Comparison of ENCODE assay signal across 14 cellular contexts in the genomic region with DNA sequence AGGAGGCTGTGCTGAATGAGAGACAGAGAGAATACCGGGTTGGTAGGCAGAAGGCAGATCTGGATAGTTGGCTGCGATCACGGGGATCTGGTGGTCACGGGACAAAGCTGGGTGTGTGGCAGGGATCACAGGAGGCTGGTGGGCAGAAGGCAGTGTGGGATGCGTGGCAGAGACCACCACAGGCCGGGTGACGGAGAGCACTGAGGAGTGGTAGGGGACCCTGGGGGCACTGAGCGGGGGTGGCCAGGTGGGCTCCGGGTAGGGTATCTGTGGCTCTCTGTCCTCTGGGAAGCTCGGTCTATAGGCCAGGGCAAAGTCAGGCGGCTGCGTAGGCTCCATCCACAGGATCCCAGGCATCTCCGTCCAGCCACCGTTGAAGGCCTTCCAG. TPM values are rescaled to one million over a fixed set of nuclear protein-coding genes. Genes with fewer than 3 reads are reported as not detected.
DNase-seq lines count a peak whose midpoint lies in the region; ATAC-seq and TF ChIP-seq lines count a peak whose summit lies in the region.
"Had no signal": no experiment of that assay in that cellular context is flagged by ENCODE, and none has a peak within 500 bp of the region (broad histone marks: within the 10 kb centered on the region; RNA-seq: fewer than 3 reads in every experiment).

No MANE protein-coding gene starts in this region.

- no peak for TF ChIP-seq CTCF in heart left ventricle (IDR thresholded peaks at IDR 0.05)
- TF ChIP-seq CTCF in coronary artery (IDR thresholded peaks at IDR 0.05), result no peak

- H3K4me1 ChIP-seq in heart left ventricle (peaks cover 0 to 57% (median 32%) of the 10 kb centered on the region in 12 donors), urinary bladder (ENCODE audit: insufficient read depth) (no peaks in the 10 kb centered on the region)

- no peaks in the 10 kb centered on the region for H3K9me3 ChIP-seq in heart left ventricle

- 77 to 84% (median 81%) methylated on average over 14 of the region's 14 CpGs for WGBS in heart left ventricle, 4 donors
- WGBS in urinary bladder, result 57% methylated on average over 14 of the region's 14 CpGs

- ATAC-seq in heart left ventricle (no peak), left cardiac atrium (no peak), GM19324 (IDR thresholded peaks at IDR 0.05; ENCODE audit: low FRiP score, unreplicated experiment) (no peak)
- ATAC-seq in natural killer cell treated with Interleukin-12 subunit alpha and Interleukin-12 subunit beta and Interleukin-15 and Interleukin-18, amount 100 ng/mL, for 72 hours, result no peak
- no peak for ATAC-seq in activated CD4-positive, CD25-positive, alpha-beta regulatory T cell treated with anti-CD3 and anti-CD28 coated beads, Interleukin-2, amount 50 U/mL, for 24 hours
- ATAC-seq: HepG2 had no signal

- H3K4me3 Mint-ChIP-seq in natural killer cell treated with Interleukin-12 subunit alpha and Interleukin-12 subunit beta and Interleukin-15 and Interleukin-18, amount 100 ng/mL, for 72 hours, result peak overlapping the region; percentile 47

- peaks cover 25 to 31% of the 10 kb centered on the region in 2 donors for H3K4me1 Mint-ChIP-seq in natural killer cell treated with Interleukin-12 subunit alpha and Interleukin-12 subunit beta and Interleukin-15 and Interleukin-18, amount 100 ng/mL, for 72 hours (ENCODE audit: low read depth in 2 of 2)

- DNase-seq in heart left ventricle (peak in 1 of 5 donors; percentile 49), left cardiac atrium (no peak), coronary artery (ENCODE audit: low spot score) (no peak), ACHN (no peak)
- DNase-seq in natural killer cell treated with Interleukin-12 subunit alpha and Interleukin-12 subunit beta and Interleukin-15 and Interleukin-18, amount 100 ng/mL, for 72 hours (ENCODE audit: low spot score), result peak; percentile 39
- DNase-seq: dorsolateral prefrontal cortex, NCI-H2227 treated with DMSO at 0.1 percent for 48 hours, retina had no signal

- peak overlapping the region in 9 of 12 donors; percentile 5 to 94 (median 84) for H3K27ac ChIP-seq in heart left ventricle
- H3K27ac ChIP-seq in coronary artery, result peak overlapping the region in 1 of 2 donors; percentile 87
- peak overlapping the region; percentile 42 for H3K27ac ChIP-seq in urinary bladder (ENCODE audit: low read depth)

- peak overlapping the region; percentile 25 to 67 for H3K27ac Mint-ChIP-seq in natural killer cell treated with Interleukin-12 subunit alpha and Interleukin-12 subunit beta and Interleukin-15 and Interleukin-18, amount 100 ng/mL, for 72 hours

- H3K9me3 Mint-ChIP-seq in natural killer cell treated with Interleukin-12 subunit alpha and Interleukin-12 subunit beta and Interleukin-15 and Interleukin-18, amount 100 ng/mL, for 72 hours, result no peaks in the 10 kb centered on the region

- no peak for TF ChIP-seq POLR2A in heart left ventricle (IDR thresholded peaks at IDR 0.05)

- in situ Hi-C loops in ACHN (cut with HindIII; ENCODE audit: low pct_ligation_motif_present, low pct_unique_long_range_greater_than_20kb, low sequenced_read_pairs), result no loop called here

- H3K27me3 Mint-ChIP-seq in natural killer cell treated with Interleukin-12 subunit alpha and Interleukin-12 subunit beta and Interleukin-15 and Interleukin-18, amount 100 ng/mL, for 72 hours, result peaks cover 23 to 26% of the 10 kb centered on the region in 2 donors

- H3K4me3 ChIP-seq in heart left ventricle (peak overlapping the region in 11 of 12 donors; percentile 42 to 66 (median 62)), coronary artery (peak overlapping the region; percentile 83), urinary bladder (ENCODE audit: low read depth, low read length) (peak overlapping the region; percentile 55)

- no peaks in the 10 kb centered on the region for H3K36me3 Mint-ChIP-seq in natural killer cell treated with Interleukin-12 subunit alpha and Interleukin-12 subunit beta and Interleukin-15 and Interleukin-18, amount 100 ng/mL, for 72 hours

- H3K27me3 ChIP-seq in heart left ventricle, result no peaks in the 10 kb centered on the region
- H3K27me3 ChIP-seq: dorsolateral prefrontal cortex had no signal

- no peaks in the 10 kb centered on the region for H3K36me3 ChIP-seq in heart left ventricle
- H3K36me3 ChIP-seq in urinary bladder (ENCODE audit: insufficient read depth), result no peaks in the 10 kb centered on the region

- intact Hi-C loops in heart left ventricle (cut with DNase I), result no loop called here
- intact Hi-C loops in left cardiac atrium (cut with DNase I), result no loop called here

RNA-seq across cellular contexts. Expression of a gene that starts 1.4 kb away (rescaled TPM):
- total RNA-seq in heart left ventricle (10 to 100 TPM in 5 of 9 donors, 1 to 10 TPM in 4; 6.5 to 33.1 (median 11.8) TPM), left cardiac atrium (10 to 100 TPM; 43.8 to 54.3 TPM), urinary bladder (28.7 TPM)
- polyA plus RNA-seq in heart left ventricle (10 to 100 TPM in 1 of 2 donors, 1 to 10 TPM in 1; 6.0 to 19.9 TPM), urinary bladder (66.5 TPM)
- total RNA-seq in natural killer cell treated with Interleukin-12 subunit alpha and Interleukin-12 subunit beta and Interleukin-15 and Interleukin-18, amount 100 ng/mL, for 72 hours, result under 1 TPM; 0.10 to 0.59 TPM

RNA-seq across cellular contexts. Expression of a gene that starts 20.7 kb away (rescaled TPM):
- total RNA-seq in heart left ventricle, result 1 to 10 TPM in 8 of 9 donors, under 1 TPM in 1; 0.99 to 5.2 (median 1.5) TPM
- 1 to 10 TPM; 1.3 to 2.9 TPM for polyA plus RNA-seq in heart left ventricle
- total RNA-seq in left cardiac atrium, result 1 to 10 TPM; 2.2 to 4.6 TPM
- total RNA-seq in natural killer cell treated with Interleukin-12 subunit alpha and Interleukin-12 subunit beta and Interleukin-15 and Interleukin-18, amount 100 ng/mL, for 72 hours, result 1 to 10 TPM in 1 of 2 donors, under 1 TPM in 1; 0.43 to 2.1 TPM
- 2.9 TPM for total RNA-seq in urinary bladder
- 8.4 TPM for polyA plus RNA-seq in urinary bladder

RNA-seq across cellular contexts. Expression of a gene that starts 23.8 kb away (rescaled TPM):
- 1 to 10 TPM in 1 of 9 donors, under 1 TPM in 3, not detected in 5; 0.09 to 7.9 (median 0.18) TPM for total RNA-seq in heart left ventricle
- under 1 TPM; 0.08 TPM for polyA plus RNA-seq in heart left ventricle
- total RNA-seq in left cardiac atrium, result 1 to 10 TPM in 1 of 2 donors, under 1 TPM in 1; 0.86 to 1.1 TPM
- total RNA-seq in natural killer cell treated with Interleukin-12 subunit alpha and Interleukin-12 subunit beta and Interleukin-15 and Interleukin-18, amount 100 ng/mL, for 72 hours, result not detected
- total RNA-seq in urinary bladder, result 0.32 TPM
- 0.15 TPM for polyA plus RNA-seq in urinary bladder
- total RNA-seq: activated CD8-positive, alpha-beta memory T cell treated with anti-CD3 and anti-CD28 coated beads for 36 hours had no signal
- polyA plus RNA-seq: CD14-positive monocyte had no signal

RNA-seq across cellular contexts. Expression of a gene that starts 26.5 kb away (rescaled TPM):
- 10 to 100 TPM; 41.6 to 93.0 (median 65.3) TPM for total RNA-seq in heart left ventricle
- 100 to 1,000 TPM in 1 of 2 donors, 10 to 100 TPM in 1; 49.9 to 136 TPM for polyA plus RNA-seq in heart left ventricle
- 10 to 100 TPM; 53.2 to 81.1 TPM for total RNA-seq in left cardiac atrium
- 10 to 100 TPM; 62.7 to 76.1 TPM for total RNA-seq in natural killer cell treated with Interleukin-12 subunit alpha and Interleukin-12 subunit beta and Interleukin-15 and Interleukin-18, amount 100 ng/mL, for 72 hours
- 62.0 TPM for total RNA-seq in urinary bladder
- 84.7 TPM for polyA plus RNA-seq in urinary bladder

RNA-seq across cellular contexts. Expression of a gene that starts 29.4 kb away (rescaled TPM):
- 10 to 100 TPM in 8 of 9 donors, 1 to 10 TPM in 1; 9.7 to 39.2 (median 16.5) TPM for total RNA-seq in heart left ventricle
- 10 to 100 TPM; 24.7 to 77.4 TPM for polyA plus RNA-seq in heart left ventricle
- total RNA-seq in left cardiac atrium, result 10 to 100 TPM; 14.9 to 19.3 TPM
- 10 to 100 TPM; 53.2 to 64.5 TPM for total RNA-seq in natural killer cell treated with Interleukin-12 subunit alpha and Interleukin-12 subunit beta and Interleukin-15 and Interleukin-18, amount 100 ng/mL, for 72 hours
- total RNA-seq in urinary bladder, result 13.6 TPM
- 37.3 TPM for polyA plus RNA-seq in urinary bladder

Comparison
In these comparisons a context has a peak if more than half of its experiments do, and no peak if none do; other contexts are left out.
1. RNA of a gene that starts 1.4 kb away (total RNA-seq): 43.8 to 54.3 TPM in left cardiac atrium, 28.7 TPM in urinary bladder (single experiment) and 6.5 to 33.1 TPM in heart left ventricle; 0.10 to 0.59 TPM in natural killer cell treated with Interleukin-12 subunit alpha and Interleukin-12 subunit beta and Interleukin-15 and Interleukin-18, amount 100 ng/mL, for 72 hours; every median in the first group is over 4 times any median in the second.
2. Peak in every context shown above with its lines, with median percentiles within 50 percentile points of each other: H3K4me3 ChIP-seq.